ENCODE assay signal across 1 cellular context in genomic region chr9:101372327-101373118, GRCh38.
TF ChIP-seq lines count a peak whose summit lies in the region.

No MANE protein-coding gene starts in this region.

TF ChIP-seq in GM23338, 12 proteins besides CTCF, POLR2A, EP300 and RAD21 (continued from another document):
- no peak for TF ChIP-seq EZH2 (IDR thresholded peaks at IDR 0.05; ENCODE audit: low read depth, unreplicated experiment)
- TF ChIP-seq REST (IDR thresholded peaks at IDR 0.05; ENCODE audit: unreplicated experiment) = no peak
- no peak for TF ChIP-seq POLR2AphosphoS5 (IDR thresholded peaks at IDR 0.05; ENCODE audit: low read depth)
